In genomic region chr18:11733031-11733430, GRCh38 we compare ENCODE assay signal across 1 cellular context.
TF ChIP-seq lines count a peak whose summit lies in the region.

No MANE protein-coding gene starts in this region.

TF ChIP-seq in HepG2, 621 proteins besides CTCF, POLR2A, EP300 and RAD21 (continued from another document):
- TF ChIP-seq ZNF614 (CRISPR knock-in tag; IDR thresholded peaks at IDR 0.05; ENCODE audit: borderline replicate concordance) (0 out of 2 replicates have a peak, but pooled peaks have one; percentile 42), ZNF768 (CRISPR knock-in tag; IDR thresholded peaks at IDR 0.05) (peak; percentile 73), CBX5 (CRISPR knock-in tag; IDR thresholded peaks at IDR 0.05; ENCODE audit: borderline replicate concordance) (0 out of 2 replicates have a peak, but pooled peaks have one; percentile 44), SMC3 (IDR thresholded peaks at IDR 0.05; ENCODE audit: low read length) (peak; percentile 56; the same call in 1 of the 2 replicates), ZNF792 (CRISPR knock-in tag; IDR thresholded peaks at IDR 0.05) (0 out of 2 replicates have a peak, but pooled peaks have one; percentile 37), STAG1 (CRISPR knock-in tag; IDR thresholded peaks at IDR 0.05) (peak; percentile 89), ZBTB37 (CRISPR knock-in tag; IDR thresholded peaks at IDR 0.05) (no peak), XRCC5 (optimal IDR thresholded peaks at IDR 0.05; ENCODE audit: low read length) (peak; percentile 72), ZNF687 (CRISPR knock-in tag; IDR thresholded peaks at IDR 0.05) (peak; percentile 45), BHLHE40 (IDR thresholded peaks at IDR 0.05; ENCODE audit: low read length) (0 out of 2 replicates have a peak, but pooled peaks have one; percentile 11), RNF2 (conservative IDR thresholded peaks at IDR 0.05; ENCODE audit: low read depth) (no peak), HMGXB4 (CRISPR knock-in tag; IDR thresholded peaks at IDR 0.05; ENCODE audit: borderline replicate concordance in 1 of 2, low read depth in 1 of 2) (peak; percentile 31 to 66; a peak in 1 of 4 replicates), IRF9 (CRISPR knock-in tag; IDR thresholded peaks at IDR 0.05; ENCODE audit: borderline replicate concordance) (no peak), THRA (CRISPR knock-in tag; IDR thresholded peaks at IDR 0.05; ENCODE audit: borderline replicate concordance) (no peak), KDM2A (CRISPR knock-in tag; IDR thresholded peaks at IDR 0.05; ENCODE audit: borderline replicate concordance, low read depth) (peak; percentile 32; the same call in 1 of the 2 replicates), TEAD3 (CRISPR knock-in tag; optimal IDR thresholded peaks at IDR 0.05; ENCODE audit: borderline replicate concordance) (peak; percentile 65)
